Comparison of ENCODE assay signal across 20 cellular contexts in the genomic region with DNA sequence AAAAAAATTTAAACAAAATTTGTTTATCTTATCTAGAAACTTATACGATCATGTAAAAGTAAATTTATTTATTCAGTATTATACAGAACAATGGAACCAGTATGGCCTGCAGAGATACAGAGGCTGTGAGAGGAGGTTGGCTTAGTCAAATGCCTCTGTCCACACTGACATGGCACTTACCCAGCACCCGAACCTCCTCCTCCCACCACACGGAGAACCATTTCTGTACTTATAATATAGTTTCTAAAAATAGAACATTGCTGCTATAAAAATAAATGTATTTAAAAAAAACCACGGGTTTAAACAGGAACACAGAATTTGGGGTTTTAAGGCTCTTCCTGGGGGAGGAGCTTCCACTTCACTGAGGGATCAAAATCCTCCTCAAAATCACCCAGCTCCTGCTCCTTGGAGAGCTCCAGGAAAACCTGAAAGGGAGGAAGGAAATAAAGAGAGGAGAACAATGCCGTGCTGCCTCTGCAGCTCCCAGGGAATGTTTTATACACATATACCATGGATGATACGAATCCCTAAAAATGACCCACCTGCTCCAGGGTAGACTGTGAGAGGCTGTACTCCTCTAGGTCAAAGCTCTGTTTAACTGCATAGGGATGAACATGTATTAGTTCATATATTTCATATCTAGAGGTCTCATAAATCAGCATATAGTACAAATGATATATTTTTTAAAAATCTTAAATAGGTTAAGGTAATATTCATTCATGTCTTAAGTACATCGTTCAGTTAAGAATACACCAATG.
"Had no signal": no experiment of that assay in that cellular context is flagged by ENCODE, and none has a peak within 500 bp of the region (broad histone marks: within the 10 kb centered on the region; RNA-seq: fewer than 3 reads in every experiment).

No MANE protein-coding gene starts in this region.

- H3K9me3 ChIP-seq: ascending aorta, colonic mucosa, ovary, right lobe of liver, stomach had no signal

- H3K36me3 ChIP-seq: ascending aorta, colonic mucosa, ovary had no signal

- DNase-seq: activated CD4-positive, alpha-beta T cell treated with anti-CD3 and anti-CD28 coated beads, Interleukin-2, amount 50 U/mL, for 1 hour; activated CD4-positive, CD25-positive, alpha-beta regulatory T cell treated with anti-CD3 and anti-CD28 coated beads, Interleukin-2, amount 50 U/mL, for 72 hours; activated CD8-positive, alpha-beta memory T cell treated with anti-CD3 and anti-CD28 coated beads, Interleukin-2, amount 50 U/mL, for 4 hours; activated effector memory CD4-positive, alpha-beta T cell treated with anti-CD3 and anti-CD28 coated beads, Interleukin-2, amount 50 U/mL, for 16 hours; activated naive CD4-positive, alpha-beta T cell treated with anti-CD3 and anti-CD28 coated beads, Interleukin-2, amount 50 U/mL, for 16 hours; activated T-cell treated with anti-CD3 and anti-CD28 coated beads, Interleukin-2, amount 50 U/mL, for 72 hours; colonic mucosa; natural killer cell; ovary; small intestine; stimulated activated CD4-positive, alpha-beta T cell treated with anti-CD3 and anti-CD28 coated beads, Interleukin-15, amount 100 ng/mL, for 24 hours; stimulated activated CD4-positive, alpha-beta T cell treated with anti-CD3 and anti-CD28 coated beads, Interleukin-4, amount 100 ng/mL, for 1 hour; stomach; trophoblast cell had no signal

- FAIRE-seq: keratinocyte, small intestine had no signal

- ATAC-seq: activated T-cell treated with anti-CD3 and anti-CD28 coated beads, Interleukin-2, amount 50 U/mL, for 72 hours; natural killer cell; stimulated activated effector memory CD8-positive, alpha-beta T cell treated with anti-CD3 and anti-CD28 coated beads, Interleukin-12 subunit alpha, Interleukin-12 subunit beta, amount 100 ng/mL, for 72 hours had no signal

- H3K4me3 ChIP-seq: ascending aorta, colonic mucosa, lung, ovary, right lobe of liver, stomach had no signal

- H3K27me3 ChIP-seq: ascending aorta, colonic mucosa, ovary, right lobe of liver, stomach had no signal

- H3K4me1 ChIP-seq: ascending aorta, colonic mucosa had no signal

- H3K27ac ChIP-seq: ascending aorta, colonic mucosa, ovary, stomach, VCaP had no signal
